ENCODE assay signal across 33 cellular contexts in the genomic region with DNA sequence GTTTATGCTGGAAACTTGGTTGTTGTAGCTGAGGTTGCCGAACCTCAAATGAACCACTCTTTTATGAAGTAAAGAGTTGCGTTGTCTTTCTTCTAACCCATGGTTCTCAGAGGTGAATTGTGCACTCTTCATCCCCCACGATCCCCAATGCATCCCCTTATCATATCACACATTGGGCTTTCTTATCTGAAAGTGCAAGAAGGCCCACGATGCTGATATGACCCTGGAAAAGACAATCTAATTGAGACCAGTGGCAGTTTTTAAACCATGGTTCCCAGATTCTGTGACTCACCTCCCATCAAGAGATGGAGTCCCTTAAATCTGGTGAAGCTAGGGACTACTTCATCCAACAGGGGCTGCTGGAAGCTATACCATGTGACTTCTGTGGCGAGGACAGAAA.
"Had no signal": no experiment of that assay in that cellular context is flagged by ENCODE, and none has a peak within 500 bp of the region (broad histone marks: within the 10 kb centered on the region; RNA-seq: fewer than 3 reads in every experiment).

No MANE protein-coding gene starts in this region.

- H3K4me3 ChIP-seq: MG63 had no signal

- H3K36me3 ChIP-seq: MG63 had no signal

- DNase-seq: Karpas-422, Kasumi-1, MG63, MM.1S, NCI-H1048, NCI-H1092, NCI-H1092 treated with DMSO at 0.1 percent for 48 hours, NCI-H1105, NCI-H1105 treated with DMSO at 0.1 percent for 48 hours, NCI-H1417, NCI-H1417 treated with DMSO at 0.1 percent for 48 hours, NCI-H1436, NCI-H1436 treated with DMSO at 0.1 percent for 48 hours, NCI-H146, NCI-H1694, NCI-H1694 treated with DMSO at 0.1 percent for 48 hours, NCI-H187, NCI-H187 treated with DMSO at 0.1 percent for 48 hours, NCI-H1930, NCI-H2029, NCI-H2029 treated with DMSO at 0.1 percent for 48 hours, NCI-H2081, NCI-H2081 treated with DMSO at 0.1 percent for 48 hours, NCI-H2107, NCI-H2171, NCI-H2171 treated with DMSO at 0.1 percent for 48 hours, NCI-H2227 treated with DMSO at 0.1 percent for 48 hours, NCI-H226, NCI-H345, NCI-H446, NCI-H446 treated with DMSO at 0.1 percent for 48 hours, NCI-H510A, NCI-H510A treated with DMSO at 0.1 percent for 48 hours had no signal
